9 cellular contexts compared by ENCODE assay signal in genomic region chr6:26173836-26174144, GRCh38.
A peak's percentile ranks its signal among the peaks of the same experiment; 100 is the strongest.
DNase-seq lines count a peak whose midpoint lies in the region; ATAC-seq, FAIRE-seq and TF ChIP-seq lines count a peak whose summit lies in the region.
"Had no signal": no experiment of that assay in that cellular context is flagged by ENCODE, and none has a peak within 500 bp of the region (broad histone marks: within the 10 kb centered on the region; RNA-seq: fewer than 3 reads in every experiment).

No MANE protein-coding gene starts in this region.

- no peak for FAIRE-seq in A549 (lab: Jason Lieb, UNC)

- peaks cover 9% of the 10 kb centered on the region for H3K36me3 Mint-ChIP-seq in activated B cell treated with CpG ODN at 0.5 μM for 24 hours (ENCODE audit: low read depth)
- H3K36me3 Mint-ChIP-seq in memory B cell: no peaks in the 10 kb centered on the region

- H3K4me2 ChIP-seq in A549: peak overlapping the region; percentile 54

- peak overlapping the region; percentile 80 for H3K27ac Mint-ChIP-seq in activated B cell treated with CpG ODN at 0.5 μM for 24 hours
- peak overlapping the region; percentile 95 for H3K27ac Mint-ChIP-seq in memory B cell

- H3K27ac ChIP-seq in A549: peak overlapping the region; percentile 85 to 89; a peak in 3 of 6 replicates
- H3K27ac ChIP-seq: WERI-Rb-1 had no signal

- CTCF ChIA-PET in A549 (lab: Yijun Ruan, JAX): interaction anchor here (0.7 to 2.8 kb wide), 4 partner anchors 9 to 422 kb away, joined by 3 to 10 read pairs (median 3); a partner anchor contains a TSS
- CTCF ChIA-PET in activated B cell treated with CpG ODN at 0.5 μM for 24 hours (lab: Charles Lee): interaction anchor here (0.7 to 2.9 kb wide), 6 partner anchors 9 to 421 kb away, joined by 3 to 12 read pairs (median 8); a partner anchor contains a TSS

- H3K9me3 ChIP-seq in A549: no peaks in the 10 kb centered on the region

- peaks cover 11% of the 10 kb centered on the region; the same call in 2 of the 3 replicates for H3K4me1 ChIP-seq in A549

- ATAC-seq in A549: no peak
- no peak for ATAC-seq in activated B cell treated with CpG ODN at 0.5 μM for 24 hours (ENCODE audit: low read depth)
- no peak for ATAC-seq in memory B cell (ENCODE audit: low read depth)
- ATAC-seq in GM18870 (IDR thresholded peaks at IDR 0.05; ENCODE audit: unreplicated experiment): no peak
- ATAC-seq in GM21381 (IDR thresholded peaks at IDR 0.05; ENCODE audit: unreplicated experiment): no peak

- no peak for TF ChIP-seq RAD21 in A549 (conservative IDR thresholded peaks at IDR 0.05 in 1 of 2, IDR thresholded peaks at IDR 0.05 in 1 of 2)

- H3K36me3 ChIP-seq in GM06990 (ENCODE audit: control insufficient read depth, insufficient read depth, low read length): no peaks in the 10 kb centered on the region
- H3K36me3 ChIP-seq: WERI-Rb-1 had no signal

- H3K27me3 Mint-ChIP-seq in activated B cell treated with CpG ODN at 0.5 μM for 24 hours (no peaks in the 10 kb centered on the region), memory B cell (no peaks in the 10 kb centered on the region)

- intact Hi-C loops in activated B cell treated with CpG ODN at 0.5 μM for 24 hours (cut with micrococcal nuclease): loop anchor here (2.0 to 10.0 kb wide), 7 partner anchors 67 to 1579 kb away; partner anchors contain the start of gene ZNF184

- H3K4me3 Mint-ChIP-seq in activated B cell treated with CpG ODN at 0.5 μM for 24 hours (peak overlapping the region; percentile 56), memory B cell (peak overlapping the region; percentile 47)

- H3K4me3 ChIP-seq in A549: no peak overlapping the region
- peak overlapping the region; percentile 42 for H3K4me3 ChIP-seq in GM06990 (replicated peaks; ENCODE audit: low read depth, low read length)

- no peak for DNase-seq in A549 (ENCODE audit: low read depth in 1 of 2, low spot score in 1 of 2)
- no peak for DNase-seq in GM06990 (ENCODE audit: extremely low read depth, insufficient read length)
- no peak for DNase-seq in activated B cell treated with CpG ODN at 0.5 μM for 24 hours
- DNase-seq in memory B cell (ENCODE audit: low spot score in 2 of 2): no peak
- DNase-seq in SKM-1 (lab: John Stamatoyannopoulos, UW; ENCODE audit: unreplicated experiment): no peak
- DNase-seq in stimulated activated CD4-positive, alpha-beta T cell treated with anti-CD3 and anti-CD28 coated beads, Interleukin-1b, Interleukin-23, amount 100 ng/mL, for 48 hours: no peak
- DNase-seq: WERI-Rb-1 had no signal

- no peak for TF ChIP-seq EP300 in A549 (IDR thresholded peaks at IDR 0.05)

- no peaks in the 10 kb centered on the region for H3K27me3 ChIP-seq in GM06990 (replicated peaks; ENCODE audit: control insufficient read depth, insufficient read depth, low read length)

- POLR2A ChIA-PET in A549 (lab: Yijun Ruan, JAX) (interaction anchor here (0.6 to 1.9 kb wide), 3 partner anchors 9 to 149 kb away, joined by 4 to 16 read pairs (median 12); a partner anchor contains a TSS), activated B cell treated with CpG ODN at 0.5 μM for 24 hours (lab: Charles Lee) (interaction anchor here (1.0 to 8.5 kb wide), 16 partner anchors 10 to 1003 kb away, joined by 3 to 427 read pairs (median 32); a partner anchor contains a TSS)

- TF ChIP-seq CTCF in A549 (IDR thresholded peaks at IDR 0.05) (no peak), GM06990 (IDR thresholded peaks at IDR 0.05; ENCODE audit: insufficient read depth, low read length, poor library complexity, severe bottlenecking) (no peak), activated B cell treated with CpG ODN at 0.5 μM for 24 hours (IDR thresholded peaks at IDR 0.05) (no peak)

- TF ChIP-seq POLR2A in A549 (IDR thresholded peaks at IDR 0.05; ENCODE audit: low read length): no peak

- H3K4me1 Mint-ChIP-seq in activated B cell treated with CpG ODN at 0.5 μM for 24 hours (peaks cover 50% of the 10 kb centered on the region), memory B cell (peaks cover 26% of the 10 kb centered on the region)

- H3K9me3 Mint-ChIP-seq in activated B cell treated with CpG ODN at 0.5 μM for 24 hours (no peaks in the 10 kb centered on the region), memory B cell (no peaks in the 10 kb centered on the region)

- 96% methylated on average over 4 of the region's 4 CpGs for WGBS in A549 (ENCODE audit: missing lambda C conversion rate)

TF ChIP-seq in A549, 52 proteins besides CTCF, POLR2A, EP300 and RAD21:
- TF ChIP-seq E2F6 (IDR thresholded peaks at IDR 0.05; ENCODE audit: borderline replicate concordance, low read depth) (no peak), CHD4 (IDR thresholded peaks at IDR 0.05; ENCODE audit: borderline replicate concordance) (no peak), RARB (CRISPR knock-in tag; IDR thresholded peaks at IDR 0.05) (no peak), FOSL2 (IDR thresholded peaks at IDR 0.05) (no peak), FOSL2 (CRISPR knock-in tag; IDR thresholded peaks at IDR 0.05) (no peak), MAFK (IDR thresholded peaks at IDR 0.05; ENCODE audit: partially characterized antibody) (no peak), PBX3 (IDR thresholded peaks at IDR 0.05) (no peak), REST (IDR thresholded peaks at IDR 0.05) (no peak), NR3C1 (IDR thresholded peaks at IDR 0.05) (no peak)
